8 cellular contexts compared by ENCODE assay signal in the genomic region with DNA sequence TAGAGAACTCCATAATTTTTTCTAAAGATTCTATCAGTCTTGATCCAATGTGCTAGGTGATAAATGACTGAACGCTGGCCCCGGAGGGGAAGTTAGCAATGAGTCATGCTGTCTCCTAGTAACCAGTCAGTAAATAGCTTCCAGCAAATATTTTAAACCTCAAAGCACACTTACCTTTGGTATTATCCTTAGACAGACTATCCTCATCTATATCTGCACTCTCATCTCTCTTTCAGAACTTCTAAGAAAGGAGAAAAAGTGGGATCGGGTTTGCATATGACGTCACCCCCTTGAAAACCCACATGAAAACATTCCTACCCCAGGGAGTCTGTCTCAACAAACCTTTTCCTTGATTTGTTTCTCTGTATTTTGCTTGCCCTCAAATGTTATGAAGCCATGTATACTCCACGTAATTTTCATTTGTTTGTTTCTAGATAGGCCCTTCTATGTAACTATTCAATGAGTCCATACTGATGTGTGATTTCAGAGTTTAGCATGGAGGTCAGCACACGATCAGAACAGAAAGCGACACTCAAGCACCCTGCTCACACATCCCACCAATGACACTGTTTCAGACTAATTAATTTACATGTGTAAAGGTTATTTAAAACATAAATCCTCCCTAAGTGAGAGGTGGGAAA.
DNase-seq lines count a peak whose midpoint lies in the region; ATAC-seq and TF ChIP-seq lines count a peak whose summit lies in the region.

No MANE protein-coding gene starts in this region.

- H3K4me1 Mint-ChIP-seq in brain: peaks cover 19% of the 10 kb centered on the region

- TF ChIP-seq POLR2A in GM18505 (IDR thresholded peaks at IDR 0.05; ENCODE audit: borderline replicate concordance, extremely low read depth, insufficient read depth, insufficient read length): no peak

- no peak overlapping the region for H3K4me3 ChIP-seq in lung
- peak overlapping the region in 1 of 2 donors; percentile 41 for H3K4me3 ChIP-seq in aorta (ENCODE audit: low read length in 2 of 2)

- ATAC-seq in GM18505 (IDR thresholded peaks at IDR 0.05; ENCODE audit: unreplicated experiment) (peak; percentile 68), HG02981 (IDR thresholded peaks at IDR 0.05; ENCODE audit: unreplicated experiment) (peak; percentile 73), lung (ENCODE audit: insufficient read depth, low FRiP score) (peak; percentile 62), aorta (ENCODE audit: low FRiP score) (peak; percentile 90)

- no peaks in the 10 kb centered on the region for H3K36me3 Mint-ChIP-seq in brain

- intact Hi-C loops in aorta (cut with DNase I): loop anchor here in 1 of 2 donors (5.0 kb wide), 1 partner anchor 172 kb away; no protein-coding TSS in a partner anchor

- H3K27me3 ChIP-seq in lung (ENCODE audit: control insufficient read depth, insufficient read depth) (no peaks in the 10 kb centered on the region), aorta (ENCODE audit: control insufficient read depth in 1 of 2, insufficient read depth in 2 of 2, low read length in 1 of 2) (no peaks in the 10 kb centered on the region)

- peak overlapping the region in 3 of 5 experiments; percentile 43 to 70 (median 63) for H3K27ac Mint-ChIP-seq in brain

- H3K27ac ChIP-seq in lung (ENCODE audit: low read depth in 1 of 2, low read length in 1 of 2) (no peak overlapping the region), aorta (ENCODE audit: low read depth in 1 of 2, low read length in 2 of 2) (peak overlapping the region; percentile 33 to 78)

- no peak for TF ChIP-seq CTCF in brain (conservative IDR thresholded peaks at IDR 0.05)
- TF ChIP-seq CTCF in lung (IDR thresholded peaks at IDR 0.05; ENCODE audit: control extremely low read depth, extremely low read depth): no peak

- H3K9me3 ChIP-seq in lung (ENCODE audit: control insufficient read depth in 2 of 2, insufficient read depth in 1 of 2, low read length in 1 of 2) (no peaks in the 10 kb centered on the region), aorta (ENCODE audit: control insufficient read depth, low read length) (no peaks in the 10 kb centered on the region)

- no peak overlapping the region for H3K4me3 Mint-ChIP-seq in brain

- H3K4me1 ChIP-seq in lung (ENCODE audit: control insufficient read depth in 2 of 2, insufficient read depth in 2 of 2, low read length in 2 of 2) (peaks cover 2 to 11% of the 10 kb centered on the region in 2 donors), aorta (ENCODE audit: control insufficient read depth in 1 of 2, insufficient read depth in 2 of 2, low read length in 2 of 2) (peaks cover 0 to 7% of the 10 kb centered on the region in 2 donors)

- no peaks in the 10 kb centered on the region for H3K36me3 ChIP-seq in lung (ENCODE audit: control insufficient read depth in 2 of 2, insufficient read depth in 2 of 2, low read length in 2 of 2)
- H3K36me3 ChIP-seq in aorta (ENCODE audit: control insufficient read depth in 1 of 2, insufficient read depth in 2 of 2, low read length in 1 of 2): no peaks in the 10 kb centered on the region

- H3K27me3 Mint-ChIP-seq in brain: peaks cover 3% of the 10 kb centered on the region

- 21 to 30% methylated on average over 7 of the region's 7 CpGs for WGBS in lung, 2 donors
- 5 to 7% methylated on average over 7 of the region's 7 CpGs for WGBS in aorta, 2 donors

- peaks cover 0 to 4% (median 0%) of the 10 kb centered on the region in 5 experiments for H3K9me3 Mint-ChIP-seq in brain

- DNase-seq in AG08395 (ENCODE audit: low spot score) (peak; percentile 79), NCI-H510A (lab: John Stamatoyannopoulos, UW) (peak; percentile 3), lung (ENCODE audit: low spot score) (peak; percentile 46), aorta (peak; percentile 73 to 79), mesenteric fat pad (ENCODE audit: low spot score) (no peak)

Comparison
In these comparisons a context has a peak if more than half of its experiments do, and no peak if none do; other contexts are left out.
1. H3K27ac ChIP-seq: peak in aorta (2 of 2); none in lung (0 of 2).
2. Peak in every context shown above with its lines, with median percentiles within 50 percentile points of each other: ATAC-seq.